8 cellular contexts compared by ENCODE assay signal in the genomic region with DNA sequence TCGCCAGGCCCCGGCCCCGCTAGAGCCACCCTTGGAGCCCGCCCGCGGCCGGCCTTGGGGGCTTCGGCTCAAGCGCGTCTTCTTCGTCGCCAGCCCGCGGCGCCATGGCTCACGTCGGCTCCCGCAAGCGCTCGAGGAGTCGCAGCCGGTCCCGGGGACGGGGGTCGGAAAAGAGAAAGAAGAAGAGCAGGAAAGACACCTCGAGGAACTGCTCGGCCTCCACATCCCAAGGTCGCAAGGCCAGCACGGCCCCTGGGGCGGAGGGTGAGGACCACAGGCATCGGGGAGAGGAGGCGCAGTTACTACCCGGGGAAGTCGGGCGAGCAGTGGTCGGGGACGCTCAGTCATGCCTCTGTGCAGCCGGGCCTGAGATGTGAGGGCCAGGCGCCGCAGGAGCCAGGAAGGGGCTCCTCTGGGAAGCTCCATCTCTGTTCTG. TPM values are rescaled to one million over a fixed set of nuclear protein-coding genes. Genes with fewer than 3 reads are reported as not detected.
DNase-seq lines count a peak whose midpoint lies in the region; ATAC-seq, FAIRE-seq and TF ChIP-seq lines count a peak whose summit lies in the region.

No MANE protein-coding gene starts in this region.

- DNase-seq in D721Med (ENCODE audit: insufficient read length, low spot score) (no peak), NT2/D1 (ENCODE audit: low read depth, low spot score) (no peak), natural killer cell (no peak), NCI-H1092 treated with DMSO at 0.1 percent for 48 hours (lab: John Stamatoyannopoulos, UW) (no peak)
- peak in 1 of 3 experiments; percentile 29 for DNase-seq in effector memory CD8-positive, alpha-beta T cell

- intact Hi-C loops in natural killer cell (cut with micrococcal nuclease), result loop anchor here (5.0 kb wide), 1 partner anchor 171 kb away; the partner anchor contains the start of gene PITPNM2

- H3K9me3 ChIP-seq in NT2/D1 (ENCODE audit: insufficient read depth, low read length), result no peaks in the 10 kb centered on the region

- H3K4me1 ChIP-seq in NT2/D1 (ENCODE audit: insufficient read depth, insufficient read length), result peaks cover 29% of the 10 kb centered on the region

- H3K9ac ChIP-seq in NT2/D1 (ENCODE audit: insufficient read length, low read depth), result peak overlapping the region; percentile 97

- peaks cover 32 to 37% of the 10 kb centered on the region in 2 donors for H3K4me1 Mint-ChIP-seq in effector memory CD8-positive, alpha-beta T cell (ENCODE audit: low read depth in 2 of 2)
- H3K4me1 Mint-ChIP-seq in natural killer cell, result peaks cover 28 to 56% of the 10 kb centered on the region in 2 donors

- TF ChIP-seq CTCF in D721Med (IDR thresholded peaks at IDR 0.05; ENCODE audit: insufficient read depth, missing control alignments) (peak; percentile 2), natural killer cell (IDR thresholded peaks at IDR 0.05) (peak; percentile 4)

- H3K4me3 ChIP-seq in NT2/D1 (ENCODE audit: insufficient read length, low read depth), result peak overlapping the region; percentile 94

- ATAC-seq in GM21717 (IDR thresholded peaks at IDR 0.05; ENCODE audit: unreplicated experiment), result peak; percentile 12
- ATAC-seq in effector memory CD8-positive, alpha-beta T cell (replicated peaks), result peak; percentile 29
- ATAC-seq in natural killer cell, result peak; percentile 28 to 34 (median 30)
- no peak for ATAC-seq in HG02981 (IDR thresholded peaks at IDR 0.05; ENCODE audit: unreplicated experiment)
- ATAC-seq in GM18873 (IDR thresholded peaks at IDR 0.05; ENCODE audit: low FRiP score, unreplicated experiment), result no peak

- H3K36me3 Mint-ChIP-seq in effector memory CD8-positive, alpha-beta T cell (ENCODE audit: insufficient read depth), result peaks cover 23% of the 10 kb centered on the region
- no peaks in the 10 kb centered on the region for H3K36me3 Mint-ChIP-seq in natural killer cell

- peak overlapping the region; percentile 91 for H3K4me3 Mint-ChIP-seq in effector memory CD8-positive, alpha-beta T cell
- H3K4me3 Mint-ChIP-seq in natural killer cell, result peak overlapping the region; percentile 87

- peaks cover 74% of the 10 kb centered on the region for H3K36me3 ChIP-seq in NT2/D1 (ENCODE audit: insufficient read depth, insufficient read length, low read length)

- no peak for FAIRE-seq in D721Med (lab: Jason Lieb, UNC)

- H3K27me3 ChIP-seq in NT2/D1 (ENCODE audit: insufficient read depth, insufficient read length), result no peaks in the 10 kb centered on the region

- H3K27me3 Mint-ChIP-seq in effector memory CD8-positive, alpha-beta T cell, result no peaks in the 10 kb centered on the region
- no peaks in the 10 kb centered on the region for H3K27me3 Mint-ChIP-seq in natural killer cell (ENCODE audit: low read depth in 2 of 2)

- peak overlapping the region; percentile 68 to 89 for H3K27ac Mint-ChIP-seq in effector memory CD8-positive, alpha-beta T cell
- H3K27ac Mint-ChIP-seq in natural killer cell, result peak overlapping the region; percentile 64 to 86

- no peaks in the 10 kb centered on the region for H3K9me3 Mint-ChIP-seq in effector memory CD8-positive, alpha-beta T cell
- H3K9me3 Mint-ChIP-seq in natural killer cell, result no peaks in the 10 kb centered on the region

RNA-seq across cellular contexts. Expression of gene ARL6IP4, which starts 0.6 kb away (rescaled TPM):
- total RNA-seq in natural killer cell, result 100 to 1,000 TPM in 2 of 3 donors, 10 to 100 TPM in 1; 97.2 to 136 (median 116) TPM

RNA-seq across cellular contexts. Expression of gene OGFOD2, which starts 6.0 kb away (rescaled TPM):
- 10 to 100 TPM; 16.6 to 23.7 (median 20.7) TPM for total RNA-seq in natural killer cell

RNA-seq across cellular contexts. Expression of gene ABCB9, which starts 14.8 kb away (rescaled TPM):
- 1 to 10 TPM; 2.4 to 4.0 (median 3.3) TPM for total RNA-seq in natural killer cell

Comparison
In these comparisons a context has a peak if more than half of its experiments do, and no peak if none do; other contexts are left out.
1. ATAC-seq: peak in GM21717 (single experiment), effector memory CD8-positive, alpha-beta T cell (single experiment) and natural killer cell (3 of 3); none in HG02981 (single experiment) and GM18873 (single experiment).